Comparison of ENCODE assay signal across 1 cellular context in genomic region chr9:107155244-107155817, GRCh38.
TF ChIP-seq lines count a peak whose summit lies in the region.

No MANE protein-coding gene starts in this region.

TF ChIP-seq in GM23338, 12 proteins besides CTCF, POLR2A, EP300 and RAD21 (continued from another document):
- no peak for TF ChIP-seq ZNF462 (CRISPR knock-in tag; IDR thresholded peaks at IDR 0.05)
- no peak for TF ChIP-seq EZH2 (IDR thresholded peaks at IDR 0.05; ENCODE audit: low read depth, unreplicated experiment)
- no peak for TF ChIP-seq POLR2AphosphoS5 (IDR thresholded peaks at IDR 0.05; ENCODE audit: low read depth)
- TF ChIP-seq ZNF114 (CRISPR knock-in tag; IDR thresholded peaks at IDR 0.05) = no peak
- TF ChIP-seq, protein P1, sequence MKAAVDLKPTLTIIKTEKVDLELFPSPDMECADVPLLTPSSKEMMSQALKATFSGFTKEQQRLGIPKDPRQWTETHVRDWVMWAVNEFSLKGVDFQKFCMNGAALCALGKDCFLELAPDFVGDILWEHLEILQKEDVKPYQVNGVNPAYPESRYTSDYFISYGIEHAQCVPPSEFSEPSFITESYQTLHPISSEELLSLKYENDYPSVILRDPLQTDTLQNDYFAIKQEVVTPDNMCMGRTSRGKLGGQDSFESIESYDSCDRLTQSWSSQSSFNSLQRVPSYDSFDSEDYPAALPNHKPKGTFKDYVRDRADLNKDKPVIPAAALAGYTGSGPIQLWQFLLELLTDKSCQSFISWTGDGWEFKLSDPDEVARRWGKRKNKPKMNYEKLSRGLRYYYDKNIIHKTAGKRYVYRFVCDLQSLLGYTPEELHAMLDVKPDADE (IDR thresholded peaks at IDR 0.05) = no peak
- no peak for TF ChIP-seq ZNF331 (CRISPR knock-in tag; IDR thresholded peaks at IDR 0.05; ENCODE audit: low read depth)
